ENCODE assay signal across 8 cellular contexts in genomic region chr3:110814170-110815007, GRCh38.
DNase-seq lines count a peak whose midpoint lies in the region; ATAC-seq and TF ChIP-seq lines count a peak whose summit lies in the region.

No MANE protein-coding gene starts in this region.

- 88 to 94% (median 94%) methylated on average over 5 of the region's 5 CpGs for WGBS in ovary, 3 donors

- H3K27me3 Mint-ChIP-seq in CD8-positive, alpha-beta memory T cell, result no peaks in the 10 kb centered on the region
- H3K27me3 Mint-ChIP-seq in natural killer cell treated with Interleukin-12 subunit alpha and Interleukin-12 subunit beta and Interleukin-15 and Interleukin-18, amount 100 ng/mL, for 72 hours, result no peaks in the 10 kb centered on the region

- ATAC-seq in GM21360 (IDR thresholded peaks at IDR 0.05; ENCODE audit: unreplicated experiment) (peak; percentile 72), HG03469 (IDR thresholded peaks at IDR 0.05; ENCODE audit: unreplicated experiment) (peak; percentile 85)
- ATAC-seq in natural killer cell treated with Interleukin-12 subunit alpha and Interleukin-12 subunit beta and Interleukin-15 and Interleukin-18, amount 100 ng/mL, for 72 hours, result peak; percentile 84 to 93

- DNase-seq in CD8-positive, alpha-beta memory T cell, result peak in 4 of 5 donors; percentile 1 to 53 (median 5)
- peak; percentile 62 to 70 for DNase-seq in activated T-cell treated with anti-CD3 and anti-CD28 coated beads, Interleukin-2, amount 50 U/mL, for 48 hours
- no peak for DNase-seq in natural killer cell treated with Interleukin-12 subunit alpha and Interleukin-12 subunit beta and Interleukin-15 and Interleukin-18, amount 100 ng/mL, for 72 hours (ENCODE audit: low spot score)
- DNase-seq in ovary (no peak), ecto neural progenitor cell (ENCODE audit: low spot score) (no peak), ureter (ENCODE audit: low spot score) (no peak)

- no peak for TF ChIP-seq EP300 in ovary (IDR thresholded peaks at IDR 0.05)

- POLR2A ChIA-PET in CD8-positive, alpha-beta memory T cell (lab: Charles Lee), result no interaction called here

- CTCF ChIA-PET in CD8-positive, alpha-beta memory T cell (lab: Charles Lee), result no interaction called here

- no peak overlapping the region for H3K4me3 ChIP-seq in CD8-positive, alpha-beta memory T cell (ENCODE audit: low read length)
- no peak overlapping the region for H3K4me3 ChIP-seq in ovary

- H3K27me3 ChIP-seq in CD8-positive, alpha-beta memory T cell (ENCODE audit: insufficient read depth, low read length, poor library complexity, severe bottlenecking), result no peaks in the 10 kb centered on the region
- H3K27me3 ChIP-seq in ovary, result no peaks in the 10 kb centered on the region

- peaks cover 12 to 14% (median 13%) of the 10 kb centered on the region in 3 donors for H3K4me1 Mint-ChIP-seq in CD8-positive, alpha-beta memory T cell
- H3K4me1 Mint-ChIP-seq in natural killer cell treated with Interleukin-12 subunit alpha and Interleukin-12 subunit beta and Interleukin-15 and Interleukin-18, amount 100 ng/mL, for 72 hours (ENCODE audit: low read depth in 2 of 2), result peaks cover 6 to 15% of the 10 kb centered on the region in 2 donors

- no peaks in the 10 kb centered on the region for H3K36me3 ChIP-seq in CD8-positive, alpha-beta memory T cell (ENCODE audit: insufficient read depth, low read length)
- no peaks in the 10 kb centered on the region for H3K36me3 ChIP-seq in ovary

- no peak overlapping the region for H3K27ac ChIP-seq in CD8-positive, alpha-beta memory T cell (ENCODE audit: low read depth, low read length)
- H3K27ac ChIP-seq in ovary, result no peak overlapping the region

- no peaks in the 10 kb centered on the region for H3K9me3 ChIP-seq in CD8-positive, alpha-beta memory T cell (ENCODE audit: low read length)
- no peaks in the 10 kb centered on the region for H3K9me3 ChIP-seq in ovary

- peak overlapping the region in 2 of 8 donors; percentile 18 to 47 for H3K27ac Mint-ChIP-seq in CD8-positive, alpha-beta memory T cell
- peak overlapping the region; percentile 45 to 90 for H3K27ac Mint-ChIP-seq in natural killer cell treated with Interleukin-12 subunit alpha and Interleukin-12 subunit beta and Interleukin-15 and Interleukin-18, amount 100 ng/mL, for 72 hours

- intact Hi-C loops in ovary (cut with DNase I), result no loop called here

- peak overlapping the region in 4 of 7 donors; percentile 1 to 28 (median 10) for H3K4me3 Mint-ChIP-seq in CD8-positive, alpha-beta memory T cell
- peak overlapping the region; percentile 78 for H3K4me3 Mint-ChIP-seq in natural killer cell treated with Interleukin-12 subunit alpha and Interleukin-12 subunit beta and Interleukin-15 and Interleukin-18, amount 100 ng/mL, for 72 hours

- H3K36me3 Mint-ChIP-seq in CD8-positive, alpha-beta memory T cell, result peaks cover 0 to 1% (median 0%) of the 10 kb centered on the region in 3 donors
- H3K36me3 Mint-ChIP-seq in natural killer cell treated with Interleukin-12 subunit alpha and Interleukin-12 subunit beta and Interleukin-15 and Interleukin-18, amount 100 ng/mL, for 72 hours, result no peaks in the 10 kb centered on the region

- no peaks in the 10 kb centered on the region for H3K9me3 Mint-ChIP-seq in CD8-positive, alpha-beta memory T cell
- no peaks in the 10 kb centered on the region for H3K9me3 Mint-ChIP-seq in natural killer cell treated with Interleukin-12 subunit alpha and Interleukin-12 subunit beta and Interleukin-15 and Interleukin-18, amount 100 ng/mL, for 72 hours

- no peaks in the 10 kb centered on the region for H3K4me1 ChIP-seq in CD8-positive, alpha-beta memory T cell (ENCODE audit: insufficient read depth, low read length)
- no peaks in the 10 kb centered on the region for H3K4me1 ChIP-seq in ovary (ENCODE audit: insufficient read depth)

- no peak for TF ChIP-seq CTCF in ovary (IDR thresholded peaks at IDR 0.05)

- no peak for TF ChIP-seq POLR2A in ovary (IDR thresholded peaks at IDR 0.05)

Comparison
In these comparisons a context has a peak if more than half of its experiments do, and no peak if none do; other contexts are left out.
1. DNase-seq: peak in CD8-positive, alpha-beta memory T cell (4 of 5) and activated T-cell treated with anti-CD3 and anti-CD28 coated beads, Interleukin-2, amount 50 U/mL, for 48 hours (2 of 2); none in natural killer cell treated with Interleukin-12 subunit alpha and Interleukin-12 subunit beta and Interleukin-15 and Interleukin-18, amount 100 ng/mL, for 72 hours (single experiment), ovary (0 of 5), ecto neural progenitor cell (single experiment) and ureter (single experiment).
2. Peak in every context shown above with its lines, with median percentiles within 50 percentile points of each other: ATAC-seq.